In genomic region chr5:14209222-14209822, GRCh38 we compare ENCODE assay signal across 2 cellular contexts.
TF ChIP-seq lines count a peak whose summit lies in the region.

No MANE protein-coding gene starts in this region.

TF ChIP-seq in A549, 52 proteins besides CTCF, POLR2A, EP300 and RAD21:
- TF ChIP-seq TFCP2L1 (CRISPR knock-in tag; IDR thresholded peaks at IDR 0.05), result no peak
- TF ChIP-seq POLR2AphosphoS2 (conservative IDR thresholded peaks at IDR 0.05; ENCODE audit: low read length), result no peak
- no peak for TF ChIP-seq FOXS1 (CRISPR knock-in tag; IDR thresholded peaks at IDR 0.05)
- no peak for TF ChIP-seq EHMT2 (IDR thresholded peaks at IDR 0.05; ENCODE audit: low read depth)
- no peak for TF ChIP-seq PBX3 (IDR thresholded peaks at IDR 0.05)
- TF ChIP-seq MAFK (IDR thresholded peaks at IDR 0.05; ENCODE audit: partially characterized antibody), result no peak
- no peak for TF ChIP-seq ZNF302 (CRISPR knock-in tag; IDR thresholded peaks at IDR 0.05)
- no peak for TF ChIP-seq ZC3H11A (IDR thresholded peaks at IDR 0.05)
- no peak for TF ChIP-seq PHF8 (IDR thresholded peaks at IDR 0.05; ENCODE audit: borderline replicate concordance, low read depth)
- TF ChIP-seq KDM5A (IDR thresholded peaks at IDR 0.05), result no peak
- TF ChIP-seq NFE2L2 (conservative IDR thresholded peaks at IDR 0.05; ENCODE audit: low read length), result no peak
- no peak for TF ChIP-seq HOXB13 (CRISPR knock-in tag; IDR thresholded peaks at IDR 0.05; ENCODE audit: low read depth)
- no peak for TF ChIP-seq ESRRA (IDR thresholded peaks at IDR 0.05; ENCODE audit: borderline replicate concordance, low read length)
- no peak for TF ChIP-seq RNF2 (IDR thresholded peaks at IDR 0.05; ENCODE audit: borderline replicate concordance, low read depth)
- TF ChIP-seq ELK1 (IDR thresholded peaks at IDR 0.05; ENCODE audit: low read depth, low read length), result no peak

TF ChIP-seq in IMR-90, 13 proteins besides CTCF, POLR2A, EP300 and RAD21:
- TF ChIP-seq BHLHE40 (IDR thresholded peaks at IDR 0.05; ENCODE audit: low read depth, low read length), result no peak
- TF ChIP-seq ELK1 (IDR thresholded peaks at IDR 0.05; ENCODE audit: borderline replicate concordance, low read depth, low read length), result no peak
- TF ChIP-seq FOS (IDR thresholded peaks at IDR 0.05; ENCODE audit: low read depth, low read length), result no peak
- no peak for TF ChIP-seq CHD1 (IDR thresholded peaks at IDR 0.05; ENCODE audit: low read depth, low read length)
- no peak for TF ChIP-seq CEBPB (IDR thresholded peaks at IDR 0.05; ENCODE audit: low read depth, low read length)
- no peak for TF ChIP-seq SMC3 (IDR thresholded peaks at IDR 0.05; ENCODE audit: low read depth, low read length)
- no peak for TF ChIP-seq MXI1 (IDR thresholded peaks at IDR 0.05; ENCODE audit: borderline replicate concordance, low read depth, low read length)
- TF ChIP-seq MAZ (IDR thresholded peaks at IDR 0.05; ENCODE audit: borderline replicate concordance, low read depth, low read length), result no peak
- TF ChIP-seq RCOR1 (IDR thresholded peaks at IDR 0.05; ENCODE audit: insufficient replicate concordance, low read length), result no peak
- TF ChIP-seq RFX5 (IDR thresholded peaks at IDR 0.05; ENCODE audit: low read depth, low read length), result no peak
- no peak for TF ChIP-seq MAFK (IDR thresholded peaks at IDR 0.05; ENCODE audit: low read depth, low read length)
- TF ChIP-seq NFE2L2 (IDR thresholded peaks at IDR 0.05; ENCODE audit: low read depth, low read length), result no peak
- TF ChIP-seq USF2 (IDR thresholded peaks at IDR 0.05; ENCODE audit: low read depth, low read length), result no peak
